ENCODE assay signal across 34 cellular contexts in the genomic region with DNA sequence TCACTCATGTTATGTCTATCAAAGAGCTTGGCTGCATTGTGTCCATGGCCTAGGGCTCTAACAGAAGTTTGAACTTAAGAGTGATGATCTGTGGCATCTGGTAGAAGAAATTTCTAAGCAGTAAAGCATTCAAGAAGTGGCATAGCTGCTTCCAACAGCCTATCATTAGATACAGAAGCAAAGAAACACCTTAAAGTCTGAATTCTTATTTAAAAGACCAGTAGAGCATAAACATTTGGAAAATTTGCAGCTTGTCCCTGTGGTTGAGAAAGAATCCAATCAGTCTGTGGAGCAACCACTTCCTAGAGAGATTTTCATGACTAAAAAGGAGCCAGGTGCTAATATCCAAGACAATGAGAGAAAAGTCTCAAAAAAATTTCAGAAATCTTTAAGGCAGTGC.
"Had no signal": no experiment of that assay in that cellular context is flagged by ENCODE, and none has a peak within 500 bp of the region (broad histone marks: within the 10 kb centered on the region; RNA-seq: fewer than 3 reads in every experiment).

No MANE protein-coding gene starts in this region.

- FAIRE-seq: endometrium, endothelial cell of umbilical vein had no signal

- H3K36me3 Mint-ChIP-seq: activated CD8-positive, alpha-beta memory T cell treated with anti-CD3 and anti-CD28 coated beads, Interleukin-2, amount 10 ng/mL, durations not matched to agents 7 days and 5 days; brain had no signal

- H3K4me3 Mint-ChIP-seq: activated B cell treated with CpG ODN at 0.5 μM for 24 hours; activated CD4-positive, alpha-beta memory T cell treated with anti-CD3 and anti-CD28 coated beads for 36 hours; activated CD8-positive, alpha-beta memory T cell treated with anti-CD3 and anti-CD28 coated beads, Interleukin-2, amount 10 ng/mL, durations not matched to agents 7 days and 5 days; activated CD8-positive, alpha-beta T cell treated with anti-CD3 and anti-CD28 coated beads, Interleukin-2, amount 10 ng/mL, durations not matched to agents 7 days and 5 days; activated naive CD4-positive, alpha-beta T cell treated with anti-CD3 and anti-CD28 coated beads for 36 hours; activated naive CD4-positive, alpha-beta T cell treated with anti-CD3 and anti-CD28 coated beads, Interleukin-2, amount 50 U/mL, for 24 hours; activated naive CD8-positive, alpha-beta T cell treated with anti-CD3 and anti-CD28 coated beads for 36 hours; activated naive CD8-positive, alpha-beta T cell treated with anti-CD3 and anti-CD28 coated beads, Interleukin-2, amount 50 U/mL, for 24 hours; activated T-helper 1 cell treated with anti-CD3 and anti-CD28 coated beads, Interleukin-12 subunit alpha, Interleukin-12 subunit beta, Interleukin-2, Interleukin-4 antibody, amounts not matched to agents 30 ng/mL and 10 ng/mL and 1 ng/mL, durations not matched to agents 14 hours and 24 hours and 36 hours; brain had no signal

- H3K9me3 Mint-ChIP-seq: activated T-helper 1 cell treated with anti-CD3 and anti-CD28 coated beads, Interleukin-12 subunit alpha, Interleukin-12 subunit beta, Interleukin-2, Interleukin-4 antibody, amounts not matched to agents 30 ng/mL and 10 ng/mL and 1 ng/mL, durations not matched to agents 14 hours and 24 hours and 36 hours; activated T-helper 2 cell treated with anti-CD3 and anti-CD28 coated beads, Interferon-gamma antibody, Interleukin-2, Interleukin-4, amounts not matched to agents 10 μg/mL and 5 μg/mL and 100 μg/mL, durations not matched to agents 14 hours and 24 hours and 36 hours had no signal

- H3K9me3 ChIP-seq: adrenal gland, breast epithelium, colonic mucosa, esophagus squamous epithelium, gastroesophageal sphincter had no signal

- H3K4me1 Mint-ChIP-seq: activated B cell treated with CpG ODN at 0.5 μM for 24 hours; activated CD8-positive, alpha-beta memory T cell treated with anti-CD3 and anti-CD28 coated beads, Interleukin-2, amount 10 ng/mL, durations not matched to agents 7 days and 5 days; activated naive CD4-positive, alpha-beta T cell treated with anti-CD3 and anti-CD28 coated beads, Interleukin-2, amount 50 U/mL, for 24 hours; activated naive CD8-positive, alpha-beta T cell treated with anti-CD3 and anti-CD28 coated beads for 36 hours; activated naive CD8-positive, alpha-beta T cell treated with anti-CD3 and anti-CD28 coated beads, Interleukin-2, amount 50 U/mL, for 24 hours; brain had no signal

- H3K4me1 ChIP-seq: adrenal gland, breast epithelium, colonic mucosa, esophagus squamous epithelium, gastroesophageal sphincter, heart right ventricle had no signal

- H3K27me3 ChIP-seq: adrenal gland, breast epithelium, cardiac muscle cell, colonic mucosa, esophagus squamous epithelium, gastroesophageal sphincter, heart right ventricle had no signal

- DNase-seq: activated B cell treated with CpG ODN at 0.5 μM for 24 hours; activated CD4-positive, alpha-beta memory T cell treated with anti-CD3 and anti-CD28 coated beads for 36 hours; activated CD4-positive, alpha-beta T cell treated with anti-CD3 and anti-CD28 coated beads for 48 hours; activated CD8-positive, alpha-beta memory T cell treated with anti-CD3 and anti-CD28 coated beads, Interleukin-2, amount 10 ng/mL, durations not matched to agents 7 days and 5 days; activated CD8-positive, alpha-beta memory T cell treated with anti-CD3 and anti-CD28 coated beads, Interleukin-2, amount 50 U/mL, for 4 hours; activated CD8-positive, alpha-beta T cell treated with anti-CD3 and anti-CD28 coated beads, Interleukin-2, amount 10 ng/mL, durations not matched to agents 7 days and 5 days; activated effector memory CD4-positive, alpha-beta T cell treated with anti-CD3 and anti-CD28 coated beads, Interleukin-2, amount 50 U/mL, for 16 hours; activated naive CD4-positive, alpha-beta T cell treated with anti-CD3 and anti-CD28 coated beads for 36 hours; activated naive CD8-positive, alpha-beta T cell treated with anti-CD3 and anti-CD28 coated beads for 36 hours; activated naive CD8-positive, alpha-beta T cell treated with anti-CD3 and anti-CD28 coated beads, Interleukin-2, amount 50 U/mL, for 24 hours; activated T-cell treated with anti-CD3 and anti-CD28 coated beads, Interleukin-2, amount 50 U/mL, for 1 hour; activated T-cell treated with anti-CD3 and anti-CD28 coated beads, Interleukin-2, amount 50 U/mL, for 48 hours; adrenal gland; amygdala; aorta; central memory CD4-positive, alpha-beta T cell; cerebellar nuclear complex; colonic mucosa; effector CD8-positive, alpha-beta T cell; esophagus squamous epithelium; foreskin melanocyte; heart right ventricle; T-helper 2 cell had no signal

- H3K27me3 Mint-ChIP-seq: activated B cell treated with CpG ODN at 0.5 μM for 24 hours; activated CD4-positive, alpha-beta memory T cell treated with anti-CD3 and anti-CD28 coated beads for 36 hours; activated CD8-positive, alpha-beta memory T cell treated with anti-CD3 and anti-CD28 coated beads, Interleukin-2, amount 10 ng/mL, durations not matched to agents 7 days and 5 days; activated naive CD4-positive, alpha-beta T cell treated with anti-CD3 and anti-CD28 coated beads, Interleukin-2, amount 50 U/mL, for 24 hours; activated naive CD8-positive, alpha-beta T cell treated with anti-CD3 and anti-CD28 coated beads for 36 hours; activated naive CD8-positive, alpha-beta T cell treated with anti-CD3 and anti-CD28 coated beads, Interleukin-2, amount 50 U/mL, for 24 hours; brain had no signal

- H3K27ac ChIP-seq: adrenal gland, breast epithelium, cardiac muscle cell, colonic mucosa, epithelial cell of prostate, esophagus squamous epithelium, gastroesophageal sphincter, heart right ventricle, VCaP had no signal

- H3K36me3 ChIP-seq: adrenal gland, cardiac muscle cell, colonic mucosa, esophagus squamous epithelium, gastroesophageal sphincter, heart right ventricle had no signal

- H3K27ac Mint-ChIP-seq: activated B cell treated with CpG ODN at 0.5 μM for 24 hours; activated CD4-positive, alpha-beta memory T cell treated with anti-CD3 and anti-CD28 coated beads for 36 hours; activated CD8-positive, alpha-beta memory T cell treated with anti-CD3 and anti-CD28 coated beads, Interleukin-2, amount 10 ng/mL, durations not matched to agents 7 days and 5 days; activated CD8-positive, alpha-beta T cell treated with anti-CD3 and anti-CD28 coated beads, Interleukin-2, amount 10 ng/mL, durations not matched to agents 7 days and 5 days; activated naive CD4-positive, alpha-beta T cell treated with anti-CD3 and anti-CD28 coated beads for 36 hours; activated naive CD4-positive, alpha-beta T cell treated with anti-CD3 and anti-CD28 coated beads, Interleukin-2, amount 50 U/mL, for 24 hours; activated naive CD8-positive, alpha-beta T cell treated with anti-CD3 and anti-CD28 coated beads for 36 hours; activated naive CD8-positive, alpha-beta T cell treated with anti-CD3 and anti-CD28 coated beads, Interleukin-2, amount 50 U/mL, for 24 hours; activated T-helper 1 cell treated with anti-CD3 and anti-CD28 coated beads, Interleukin-12 subunit alpha, Interleukin-12 subunit beta, Interleukin-2, Interleukin-4 antibody, amounts not matched to agents 30 ng/mL and 10 ng/mL and 1 ng/mL, durations not matched to agents 14 hours and 24 hours and 36 hours; activated T-helper 2 cell treated with anti-CD3 and anti-CD28 coated beads, Interferon-gamma antibody, Interleukin-2, Interleukin-4, amounts not matched to agents 10 μg/mL and 5 μg/mL and 100 μg/mL, durations not matched to agents 14 hours and 24 hours and 36 hours; brain had no signal

- H3K4me3 ChIP-seq: adrenal gland, breast epithelium, cardiac muscle cell, colonic mucosa, esophagus squamous epithelium, gastroesophageal sphincter, heart right ventricle had no signal
